ENCODE assay signal across 9 cellular contexts in the genomic region with DNA sequence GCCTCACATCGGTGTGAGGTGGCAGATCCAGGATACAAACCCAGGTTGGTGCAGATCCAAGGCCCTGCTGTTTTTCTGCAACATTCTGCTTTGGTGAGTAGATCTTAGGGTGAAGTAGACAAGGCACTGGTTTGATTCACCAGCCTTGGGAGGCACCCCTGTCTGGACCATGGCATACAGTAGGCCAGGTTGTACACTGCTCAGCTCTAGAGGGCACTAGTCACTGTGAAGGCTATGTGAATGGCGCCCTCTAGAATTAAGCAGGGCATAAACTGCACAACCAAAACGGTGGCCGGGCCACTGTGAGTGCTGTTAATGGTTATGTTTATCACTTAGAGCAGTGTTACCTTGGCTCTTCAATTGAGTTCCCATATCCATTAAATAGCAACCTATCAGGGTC.
A peak's percentile ranks its signal among the peaks of the same experiment; 100 is the strongest.
DNase-seq lines count a peak whose midpoint lies in the region; ATAC-seq, FAIRE-seq and TF ChIP-seq lines count a peak whose summit lies in the region.
"Had no signal": no experiment of that assay in that cellular context is flagged by ENCODE, and none has a peak within 500 bp of the region (broad histone marks: within the 10 kb centered on the region; RNA-seq: fewer than 3 reads in every experiment).

No MANE protein-coding gene starts in this region.

- no peak for TF ChIP-seq POLR2A in GM12892 (IDR thresholded peaks at IDR 0.05; ENCODE audit: low read depth, low read length)
- TF ChIP-seq POLR2A in vagina (IDR thresholded peaks at IDR 0.05): no peak
- no peak for TF ChIP-seq POLR2A in upper lobe of left lung (IDR thresholded peaks at IDR 0.05)

- H3K4me3 Mint-ChIP-seq in activated T-helper 2 cell treated with anti-CD3 and anti-CD28 coated beads, Interferon-gamma antibody, Interleukin-2, Interleukin-4, amounts not matched to agents 10 μg/mL and 5 μg/mL and 100 μg/mL, durations not matched to agents 14 hours and 24 hours and 36 hours (ENCODE audit: low read depth): no peak overlapping the region

- DNase-seq in A172 (ENCODE audit: low spot score) (peak; percentile 65), ELR (ENCODE audit: low read depth) (peak; percentile 76), NCI-H146 (lab: John Stamatoyannopoulos, UW) (peak; percentile 45), left colon (peak in 1 of 2 donors; percentile 10), GM12892 (ENCODE audit: insufficient read length) (no peak), vagina (ENCODE audit: extremely low spot score in 2 of 2) (no peak), upper lobe of left lung (no peak)
- DNase-seq in activated T-helper 2 cell treated with anti-CD3 and anti-CD28 coated beads, Interferon-gamma antibody, Interleukin-2, Interleukin-4, amounts not matched to agents 10 μg/mL and 5 μg/mL and 100 μg/mL, durations not matched to agents 14 hours and 24 hours and 36 hours (ENCODE audit: low spot score): peak; percentile 30

- H3K27ac ChIP-seq in vagina (no peak overlapping the region), upper lobe of left lung (no peak overlapping the region)
- H3K27ac ChIP-seq: ascending aorta had no signal

- 41 to 78% methylated on average over 3 to 4 of the region's 4 CpGs for WGBS in upper lobe of left lung, 2 donors

- intact Hi-C loops in activated T-helper 2 cell treated with anti-CD3 and anti-CD28 coated beads, Interferon-gamma antibody, Interleukin-2, Interleukin-4, amounts not matched to agents 10 μg/mL and 5 μg/mL and 100 μg/mL, durations not matched to agents 14 hours and 24 hours and 36 hours (cut with micrococcal nuclease): loop anchor here (10.0 kb wide), 1 partner anchor 50 kb away; no protein-coding TSS in a partner anchor
- intact Hi-C loops in left colon (cut with DNase I, micrococcal nuclease) (no loop called here), vagina (cut with DNase I) (no loop called here)

- H3K36me3 Mint-ChIP-seq in activated T-helper 2 cell treated with anti-CD3 and anti-CD28 coated beads, Interferon-gamma antibody, Interleukin-2, Interleukin-4, amounts not matched to agents 10 μg/mL and 5 μg/mL and 100 μg/mL, durations not matched to agents 14 hours and 24 hours and 36 hours (ENCODE audit: low read depth): no peaks in the 10 kb centered on the region

- H3K4me1 ChIP-seq in vagina (no peaks in the 10 kb centered on the region), upper lobe of left lung (peaks cover 0 to 4% (median 0%) of the 10 kb centered on the region in 4 donors)
- H3K4me1 ChIP-seq: ascending aorta had no signal

- ATAC-seq in left colon (peak; percentile 65), upper lobe of left lung (ENCODE audit: low FRiP score in 2 of 2) (no peak)

- no peaks in the 10 kb centered on the region for H3K9me3 Mint-ChIP-seq in activated T-helper 2 cell treated with anti-CD3 and anti-CD28 coated beads, Interferon-gamma antibody, Interleukin-2, Interleukin-4, amounts not matched to agents 10 μg/mL and 5 μg/mL and 100 μg/mL, durations not matched to agents 14 hours and 24 hours and 36 hours

- H3K9me3 ChIP-seq in vagina (no peaks in the 10 kb centered on the region), upper lobe of left lung (no peaks in the 10 kb centered on the region)
- H3K9me3 ChIP-seq: ascending aorta had no signal

- no peak overlapping the region for H3K27ac Mint-ChIP-seq in activated T-helper 2 cell treated with anti-CD3 and anti-CD28 coated beads, Interferon-gamma antibody, Interleukin-2, Interleukin-4, amounts not matched to agents 10 μg/mL and 5 μg/mL and 100 μg/mL, durations not matched to agents 14 hours and 24 hours and 36 hours

- H3K27me3 Mint-ChIP-seq in activated T-helper 2 cell treated with anti-CD3 and anti-CD28 coated beads, Interferon-gamma antibody, Interleukin-2, Interleukin-4, amounts not matched to agents 10 μg/mL and 5 μg/mL and 100 μg/mL, durations not matched to agents 14 hours and 24 hours and 36 hours (ENCODE audit: low read depth): no peaks in the 10 kb centered on the region

- H3K4me1 Mint-ChIP-seq in activated T-helper 2 cell treated with anti-CD3 and anti-CD28 coated beads, Interferon-gamma antibody, Interleukin-2, Interleukin-4, amounts not matched to agents 10 μg/mL and 5 μg/mL and 100 μg/mL, durations not matched to agents 14 hours and 24 hours and 36 hours (ENCODE audit: low read depth): peaks cover 8% of the 10 kb centered on the region

- H3K4me3 ChIP-seq in vagina (no peak overlapping the region), upper lobe of left lung (no peak overlapping the region)
- H3K4me3 ChIP-seq: ascending aorta had no signal

- H3K27me3 ChIP-seq in vagina (no peaks in the 10 kb centered on the region), upper lobe of left lung (no peaks in the 10 kb centered on the region)
- H3K27me3 ChIP-seq: ascending aorta had no signal

- no peak for TF ChIP-seq EP300 in upper lobe of left lung (IDR thresholded peaks at IDR 0.05)

- H3K36me3 ChIP-seq in vagina (no peaks in the 10 kb centered on the region), upper lobe of left lung (no peaks in the 10 kb centered on the region)
- H3K36me3 ChIP-seq: ascending aorta had no signal

- no peak for FAIRE-seq in GM12892 (lab: Jason Lieb, UNC)

- TF ChIP-seq CTCF in vagina (IDR thresholded peaks at IDR 0.05): peak in 1 of 3 experiments; percentile 16
- peak in 2 of 6 experiments; percentile 9 to 32 for TF ChIP-seq CTCF in upper lobe of left lung (IDR thresholded peaks at IDR 0.05)

Comparison
In these comparisons a context has a peak if more than half of its experiments do, and no peak if none do; other contexts are left out.
1. DNase-seq: peak in A172 (single experiment), ELR (single experiment), NCI-H146 (single experiment) and activated T-helper 2 cell treated with anti-CD3 and anti-CD28 coated beads, Interferon-gamma antibody, Interleukin-2, Interleukin-4, amounts not matched to agents 10 μg/mL and 5 μg/mL and 100 μg/mL, durations not matched to agents 14 hours and 24 hours and 36 hours (single experiment); none in GM12892 (single experiment), vagina (0 of 2) and upper lobe of left lung (0 of 2).